ENCODE assay signal across 11 cellular contexts in genomic region chr3:46926447-46926846, GRCh38. TPM values are rescaled to one million over a fixed set of nuclear protein-coding genes. Genes with fewer than 3 reads are reported as not detected.
DNase-seq lines count a peak whose midpoint lies in the region; ATAC-seq and TF ChIP-seq lines count a peak whose summit lies in the region.
"Had no signal": no experiment of that assay in that cellular context is flagged by ENCODE, and none has a peak within 500 bp of the region (broad histone marks: within the 10 kb centered on the region; RNA-seq: fewer than 3 reads in every experiment).

No MANE protein-coding gene starts in this region.

- H3K36me3 ChIP-seq in lower lobe of right lung (peaks cover 53% of the 10 kb centered on the region), tibial nerve (peaks cover 0 to 53% (median 17%) of the 10 kb centered on the region in 3 donors)

- H3K4me1 ChIP-seq in lower lobe of right lung = peaks cover 73% of the 10 kb centered on the region
- H3K4me1 ChIP-seq in tibial nerve = peaks cover 0 to 74% (median 59%) of the 10 kb centered on the region in 4 donors

- ATAC-seq in activated naive CD4-positive, alpha-beta T cell treated with anti-CD3 and anti-CD28 coated beads, Interleukin-2, amount 50 U/mL, for 72 hours = no peak
- ATAC-seq in activated CD8-positive, alpha-beta T cell treated with anti-CD3 and anti-CD28 coated beads, Interleukin-2, amount 10 ng/mL, durations not matched to agents 7 days and 5 days = no peak
- no peak for ATAC-seq in lower lobe of right lung

- no peak for TF ChIP-seq EP300 in tibial nerve (IDR thresholded peaks at IDR 0.05)

- H3K36me3 Mint-ChIP-seq in activated naive CD4-positive, alpha-beta T cell treated with anti-CD3 and anti-CD28 coated beads, Interleukin-2, amount 50 U/mL, for 72 hours = peaks cover 0 to 20% of the 10 kb centered on the region in 2 donors
- peaks cover 70% of the 10 kb centered on the region for H3K36me3 Mint-ChIP-seq in activated CD8-positive, alpha-beta T cell treated with anti-CD3 and anti-CD28 coated beads, Interleukin-2, amount 10 ng/mL, durations not matched to agents 7 days and 5 days (ENCODE audit: low read depth)

- H3K27me3 Mint-ChIP-seq in activated CD8-positive, alpha-beta T cell treated with anti-CD3 and anti-CD28 coated beads, Interleukin-2, amount 10 ng/mL, durations not matched to agents 7 days and 5 days (ENCODE audit: low read depth) = no peaks in the 10 kb centered on the region

- CTCF ChIA-PET in activated CD8-positive, alpha-beta T cell treated with anti-CD3 and anti-CD28 coated beads, Interleukin-2, amount 10 ng/mL, durations not matched to agents 7 days and 5 days (lab: Charles Lee) = interaction anchor here (0.6 to 1.5 kb wide), 3 partner anchors 17 to 70 kb away, joined by 3 to 6 read pairs (median 4); no protein-coding TSS in a partner anchor

- H3K9me3 Mint-ChIP-seq in activated naive CD4-positive, alpha-beta T cell treated with anti-CD3 and anti-CD28 coated beads, Interleukin-2, amount 50 U/mL, for 72 hours = no peaks in the 10 kb centered on the region
- peaks cover 12% of the 10 kb centered on the region for H3K9me3 Mint-ChIP-seq in activated CD8-positive, alpha-beta T cell treated with anti-CD3 and anti-CD28 coated beads, Interleukin-2, amount 10 ng/mL, durations not matched to agents 7 days and 5 days (ENCODE audit: insufficient read depth)

- peak overlapping the region; percentile 49 for H3K4me3 Mint-ChIP-seq in activated CD8-positive, alpha-beta T cell treated with anti-CD3 and anti-CD28 coated beads, Interleukin-2, amount 10 ng/mL, durations not matched to agents 7 days and 5 days

- POLR2A ChIA-PET in activated CD8-positive, alpha-beta T cell treated with anti-CD3 and anti-CD28 coated beads, Interleukin-2, amount 10 ng/mL, durations not matched to agents 7 days and 5 days (lab: Charles Lee) = interaction anchor here (0.6 kb wide), 1 partner anchor 43 kb away, joined by 3 read pairs; no protein-coding TSS in a partner anchor

- peak overlapping the region; percentile 78 for H3K27ac ChIP-seq in lower lobe of right lung
- H3K27ac ChIP-seq in tibial nerve = peak overlapping the region; percentile 13 to 74 (median 66)
- H3K27ac ChIP-seq: VCaP had no signal

- WGBS in tibial nerve, 2 donors = 80 to 83% methylated on average over 6 of the region's 6 CpGs

- H3K27me3 ChIP-seq in lower lobe of right lung (ENCODE audit: low read depth) (no peaks in the 10 kb centered on the region), tibial nerve (no peaks in the 10 kb centered on the region)
- H3K27me3 ChIP-seq: pancreas had no signal

- H3K4me3 ChIP-seq in lower lobe of right lung (no peak overlapping the region), tibial nerve (no peak overlapping the region)
- H3K4me3 ChIP-seq: pancreas had no signal

- peaks cover 73% of the 10 kb centered on the region for H3K4me1 Mint-ChIP-seq in activated CD8-positive, alpha-beta T cell treated with anti-CD3 and anti-CD28 coated beads, Interleukin-2, amount 10 ng/mL, durations not matched to agents 7 days and 5 days (ENCODE audit: low read depth)

- TF ChIP-seq POLR2A in tibial nerve (IDR thresholded peaks at IDR 0.05) = no peak

- intact Hi-C loops in lower lobe of right lung (cut with DNase I) = no loop called here

- H3K27ac Mint-ChIP-seq in activated naive CD4-positive, alpha-beta T cell treated with anti-CD3 and anti-CD28 coated beads, Interleukin-2, amount 50 U/mL, for 72 hours = peak overlapping the region; percentile 74 to 79
- peak overlapping the region; percentile 83 for H3K27ac Mint-ChIP-seq in activated CD8-positive, alpha-beta T cell treated with anti-CD3 and anti-CD28 coated beads, Interleukin-2, amount 10 ng/mL, durations not matched to agents 7 days and 5 days

- H3K9me3 ChIP-seq in lower lobe of right lung (no peaks in the 10 kb centered on the region), tibial nerve (no peaks in the 10 kb centered on the region)
- H3K9me3 ChIP-seq: pancreas had no signal

- TF ChIP-seq CTCF in lower lobe of right lung (IDR thresholded peaks at IDR 0.05) (no peak), tibial nerve (IDR thresholded peaks at IDR 0.05) (no peak)

- no peak for DNase-seq in activated naive CD4-positive, alpha-beta T cell treated with anti-CD3 and anti-CD28 coated beads, Interleukin-2, amount 50 U/mL, for 72 hours (ENCODE audit: low spot score in 2 of 2)
- no peak for DNase-seq in activated naive CD4-positive, alpha-beta T cell treated with anti-CD3 and anti-CD28 coated beads, Interleukin-2, amount 50 U/mL, for 16 hours
- no peak for DNase-seq in activated CD8-positive, alpha-beta T cell treated with anti-CD3 and anti-CD28 coated beads, Interleukin-2, amount 10 ng/mL, durations not matched to agents 7 days and 5 days
- DNase-seq in lower lobe of right lung (peak; percentile 42), tibial nerve (ENCODE audit: low spot score in 2 of 2) (no peak), NCI-H1694 (lab: John Stamatoyannopoulos, UW) (no peak), germinal center (ENCODE audit: low spot score) (no peak)
- DNase-seq in stimulated activated CD4-positive, alpha-beta T cell treated with anti-CD3 and anti-CD28 coated beads, Interleukin-4, amount 100 ng/mL, for 24 hours = no peak
- DNase-seq: NCI-H510A treated with DMSO at 0.1 percent for 48 hours had no signal

RNA-seq across cellular contexts. Expression of gene PTH1R, which starts 48.9 kb away (rescaled TPM):
- total RNA-seq in activated naive CD4-positive, alpha-beta T cell treated with anti-CD3 and anti-CD28 coated beads, Interleukin-2, amount 50 U/mL, for 72 hours = not detected
- not detected for total RNA-seq in activated CD8-positive, alpha-beta T cell treated with anti-CD3 and anti-CD28 coated beads, Interleukin-2, amount 10 ng/mL, durations not matched to agents 7 days and 5 days
- total RNA-seq in lower lobe of right lung (14.5 TPM), tibial nerve (10 to 100 TPM in 3 of 4 donors, 1 to 10 TPM in 1; 8.1 to 14.3 (median 13.6) TPM)

RNA-seq across cellular contexts. Expression of gene CCDC12, which starts 50.1 kb away (rescaled TPM):
- total RNA-seq in activated naive CD4-positive, alpha-beta T cell treated with anti-CD3 and anti-CD28 coated beads, Interleukin-2, amount 50 U/mL, for 72 hours = 10 to 100 TPM; 49.3 to 55.2 TPM
- 10 to 100 TPM; 59.4 to 62.2 TPM for total RNA-seq in activated CD8-positive, alpha-beta T cell treated with anti-CD3 and anti-CD28 coated beads, Interleukin-2, amount 10 ng/mL, durations not matched to agents 7 days and 5 days
- total RNA-seq in lower lobe of right lung (42.9 TPM), tibial nerve (10 to 100 TPM; 36.9 to 59.4 (median 50.2) TPM)

RNA-seq across cellular contexts. Expression of gene NBEAL2, which starts 53.0 kb away (rescaled TPM):
- 100 to 1,000 TPM in 1 of 2 donors, 10 to 100 TPM in 1; 75.7 to 122 TPM for total RNA-seq in activated naive CD4-positive, alpha-beta T cell treated with anti-CD3 and anti-CD28 coated beads, Interleukin-2, amount 50 U/mL, for 72 hours
- 100 to 1,000 TPM; 206 to 212 TPM for total RNA-seq in activated CD8-positive, alpha-beta T cell treated with anti-CD3 and anti-CD28 coated beads, Interleukin-2, amount 10 ng/mL, durations not matched to agents 7 days and 5 days
- total RNA-seq in lower lobe of right lung = 97.0 TPM
- total RNA-seq in tibial nerve = 10 to 100 TPM; 25.3 to 92.1 (median 26.6) TPM

Comparison
In these comparisons a context has a peak if more than half of its experiments do, and no peak if none do; other contexts are left out.
1. RNA of gene PTH1R, which starts 48.9 kb away (total RNA-seq): 14.5 TPM in lower lobe of right lung (single experiment) and 8.1 to 14.3 TPM in tibial nerve; not detected in activated naive CD4-positive, alpha-beta T cell treated with anti-CD3 and anti-CD28 coated beads, Interleukin-2, amount 50 U/mL, for 72 hours and not detected in activated CD8-positive, alpha-beta T cell treated with anti-CD3 and anti-CD28 coated beads, Interleukin-2, amount 10 ng/mL, durations not matched to agents 7 days and 5 days; every median in the first group is over 4 times any median in the second.